ENCODE assay signal across 21 cellular contexts in the genomic region with DNA sequence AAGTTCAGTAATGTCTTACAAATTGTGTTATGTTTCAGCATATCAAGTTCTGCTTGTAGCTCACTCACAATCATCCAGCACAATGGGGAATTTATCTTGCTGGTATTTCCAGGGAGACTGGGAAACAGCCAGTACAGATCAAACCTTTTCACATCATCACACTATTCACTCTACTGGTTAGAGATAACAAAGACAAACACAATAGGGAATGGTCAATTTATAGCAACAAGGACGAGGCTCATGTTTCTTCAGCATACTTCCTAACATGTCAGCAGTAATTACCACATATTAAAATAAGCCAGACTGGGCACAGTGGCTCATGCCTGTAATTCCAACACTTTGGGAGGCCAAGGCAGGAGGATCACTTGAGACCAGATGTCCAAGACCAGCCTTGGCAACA. TPM values are rescaled to one million over a fixed set of nuclear protein-coding genes. Genes with fewer than 3 reads are reported as not detected.
A peak's percentile ranks its signal among the peaks of the same experiment; 100 is the strongest.
DNase-seq lines count a peak whose midpoint lies in the region; ATAC-seq and TF ChIP-seq lines count a peak whose summit lies in the region.
"Had no signal": no experiment of that assay in that cellular context is flagged by ENCODE, and none has a peak within 500 bp of the region (broad histone marks: within the 10 kb centered on the region; RNA-seq: fewer than 3 reads in every experiment).

No MANE protein-coding gene starts in this region.

- H3F3A ChIP-seq in GM23338 (replicated peaks; ENCODE audit: low read depth) (no peaks in the 10 kb centered on the region), MM.1S (ENCODE audit: insufficient read depth, low read length) (no peaks in the 10 kb centered on the region)

- H3K4me2 ChIP-seq in GM23338 (no peak overlapping the region), osteoblast (ENCODE audit: insufficient read depth, low read length) (no peak overlapping the region), MM.1S (ENCODE audit: low read depth, low read length) (no peak overlapping the region)

- H3K27ac ChIP-seq in GM23338 (ENCODE audit: low read depth) (no peak overlapping the region), endodermal cell (ENCODE audit: low read depth, low read length) (no peak overlapping the region), osteoblast (ENCODE audit: low read depth, low read length) (no peak overlapping the region), MM.1S (ENCODE audit: low read length) (no peak overlapping the region)
- H3K27ac ChIP-seq: SJSA1 had no signal

- no peak for TF ChIP-seq CTCF in GM23338 (conservative IDR thresholded peaks at IDR 0.05; ENCODE audit: low read depth in 2 of 2)
- no peak for TF ChIP-seq CTCF in endodermal cell (conservative IDR thresholded peaks at IDR 0.05)
- no peak for TF ChIP-seq CTCF in osteoblast (IDR thresholded peaks at IDR 0.05; ENCODE audit: extremely low read depth, low read depth, low read length)
- no peak for TF ChIP-seq CTCF in MM.1S (IDR thresholded peaks at IDR 0.05; ENCODE audit: low read length)

- WGBS in endodermal cell (ENCODE audit: insufficient coverage in 1 of 2, insufficient read length in 1 of 2), 2 experiments = 61 to 100% methylated on average over 1 of the region's 1 CpG

- H3K9me3 Mint-ChIP-seq in GM23338 (peaks cover 4% of the 10 kb centered on the region; the same call in 2 of the 3 replicates), endodermal cell (peaks cover 10% of the 10 kb centered on the region)
- H3K9me3 Mint-ChIP-seq: CD4-positive, CD25-positive, alpha-beta regulatory T cell had no signal

- H3K27me3 ChIP-seq in GM23338 (ENCODE audit: insufficient read depth) (no peaks in the 10 kb centered on the region), endodermal cell (ENCODE audit: control insufficient read depth, insufficient read depth, low read length, poor library complexity, severe bottlenecking) (no peaks in the 10 kb centered on the region), osteoblast (ENCODE audit: insufficient read depth, low read length) (no peaks in the 10 kb centered on the region), MM.1S (replicated peaks; ENCODE audit: insufficient read depth, low read length) (no peaks in the 10 kb centered on the region)
- H3K27me3 ChIP-seq: MG63, SJSA1 had no signal

- H3K27ac Mint-ChIP-seq in GM23338 (no peak overlapping the region), endodermal cell (peak overlapping the region; percentile 18)
- H3K27ac Mint-ChIP-seq: CD4-positive, CD25-positive, alpha-beta regulatory T cell had no signal

- H2AFZ ChIP-seq in GM23338 = peak overlapping the region; percentile 10; the same call in 1 of the 2 replicates
- H2AFZ ChIP-seq in osteoblast (ENCODE audit: low read length) = peak overlapping the region; percentile 17
- no peak overlapping the region for H2AFZ ChIP-seq in MM.1S (ENCODE audit: low read length)

- ATAC-seq in GM23338 (no peak), GM21390 (IDR thresholded peaks at IDR 0.05; ENCODE audit: unreplicated experiment) (no peak)
- ATAC-seq: HCT116, Right ventricle myocardium inferior had no signal

- H3K4me1 ChIP-seq in GM23338 (ENCODE audit: insufficient read depth) (no peaks in the 10 kb centered on the region), endodermal cell (ENCODE audit: control insufficient read depth, insufficient read depth, low read length) (peaks cover 28% of the 10 kb centered on the region), osteoblast (ENCODE audit: insufficient read depth, low read length) (peaks cover 33% of the 10 kb centered on the region), MM.1S (ENCODE audit: low read length) (no peaks in the 10 kb centered on the region)

- H3K4me3 ChIP-seq in GM23338 = no peak overlapping the region
- H3K4me3 ChIP-seq in endodermal cell (ENCODE audit: low read length) = no peak overlapping the region
- no peak overlapping the region for H3K4me3 ChIP-seq in osteoblast (ENCODE audit: insufficient read depth, low read length)
- H3K4me3 ChIP-seq in MM.1S (ENCODE audit: low read length) = no peak overlapping the region
- H3K4me3 ChIP-seq: MG63, SJSA1 had no signal

- H3K9me2 ChIP-seq in GM23338 (ENCODE audit: insufficient read depth) = peaks cover 11% of the 10 kb centered on the region
- no peaks in the 10 kb centered on the region for H3K9me2 ChIP-seq in MM.1S (replicated peaks; ENCODE audit: insufficient read depth, low read length)

- H3K36me3 Mint-ChIP-seq in GM23338 (ENCODE audit: low read depth) (peaks cover under 1% of the 10 kb centered on the region; the same call in 1 of the 3 replicates), endodermal cell (ENCODE audit: low read depth) (no peaks in the 10 kb centered on the region)
- H3K36me3 Mint-ChIP-seq: CD4-positive, CD25-positive, alpha-beta regulatory T cell had no signal

- H3K4me3 Mint-ChIP-seq in GM23338 (no peak overlapping the region), endodermal cell (no peak overlapping the region)
- H3K4me3 Mint-ChIP-seq: CD4-positive, CD25-positive, alpha-beta regulatory T cell had no signal

- H3K27me3 Mint-ChIP-seq in GM23338 (ENCODE audit: insufficient read depth, low read depth, poor library complexity) = no peaks in the 10 kb centered on the region
- H3K27me3 Mint-ChIP-seq in endodermal cell (ENCODE audit: insufficient read depth) = no peaks in the 10 kb centered on the region

- no peaks in the 10 kb centered on the region for H3K79me2 ChIP-seq in GM23338 (replicated peaks; ENCODE audit: insufficient read depth)
- no peaks in the 10 kb centered on the region for H3K79me2 ChIP-seq in osteoblast (ENCODE audit: insufficient read depth, low read length)
- no peaks in the 10 kb centered on the region for H3K79me2 ChIP-seq in MM.1S (ENCODE audit: low read length)

- H3K4me1 Mint-ChIP-seq in GM23338 = no peaks in the 10 kb centered on the region; the same call in 2 of the 3 replicates
- peaks cover 43% of the 10 kb centered on the region for H3K4me1 Mint-ChIP-seq in endodermal cell
- H3K4me1 Mint-ChIP-seq: CD4-positive, CD25-positive, alpha-beta regulatory T cell had no signal

- H3K36me3 ChIP-seq in GM23338 (ENCODE audit: insufficient read depth) (no peaks in the 10 kb centered on the region), endodermal cell (ENCODE audit: control insufficient read depth, insufficient read depth, low read length) (no peaks in the 10 kb centered on the region), osteoblast (ENCODE audit: insufficient read depth, low read length) (no peaks in the 10 kb centered on the region), MM.1S (replicated peaks; ENCODE audit: insufficient read depth, low read length) (no peaks in the 10 kb centered on the region)
- H3K36me3 ChIP-seq: MG63, SJSA1 had no signal

- DNase-seq in GM23338 (ENCODE audit: low spot score) (no peak), NCI-H146 (lab: John Stamatoyannopoulos, UW) (peak; percentile 69), endodermal cell (no peak), osteoblast (ENCODE audit: insufficient read length, low spot score, missing footprints) (no peak), MM.1S (no peak), islet precursor cell (no peak)
- DNase-seq: CD4-positive, CD25-positive, alpha-beta regulatory T cell; DND-41; GOT3; MG63; NCI-H1048; NCI-H1417 treated with DMSO at 0.1 percent for 48 hours; NCI-H2029; NCI-H2227 treated with DMSO at 0.1 percent for 48 hours; NCI-H510A treated with DMSO at 0.1 percent for 48 hours had no signal

- H3K9me3 ChIP-seq in endodermal cell (ENCODE audit: control insufficient read depth, low read length) = peaks cover 9% of the 10 kb centered on the region
- H3K9me3 ChIP-seq in osteoblast (ENCODE audit: low read depth, low read length) = no peaks in the 10 kb centered on the region
- no peaks in the 10 kb centered on the region for H3K9me3 ChIP-seq in MM.1S (replicated peaks; ENCODE audit: insufficient read depth, low read length)
- H3K9me3 ChIP-seq: SJSA1 had no signal

- H4K20me1 ChIP-seq in GM23338 (replicated peaks; ENCODE audit: insufficient read depth) (no peaks in the 10 kb centered on the region), osteoblast (ENCODE audit: insufficient read depth, low read length) (no peaks in the 10 kb centered on the region), MM.1S (ENCODE audit: insufficient read depth, low read length) (no peaks in the 10 kb centered on the region)

- H3K9ac ChIP-seq in endodermal cell (ENCODE audit: extremely low read depth, low read length, poor library complexity, severe bottlenecking) = no peak overlapping the region
- no peak overlapping the region for H3K9ac ChIP-seq in MM.1S (ENCODE audit: low read length)

TF ChIP-seq in GM23338, 12 proteins besides CTCF, POLR2A, EP300 and RAD21 (continues in another document):
- TF ChIP-seq, protein P1, sequence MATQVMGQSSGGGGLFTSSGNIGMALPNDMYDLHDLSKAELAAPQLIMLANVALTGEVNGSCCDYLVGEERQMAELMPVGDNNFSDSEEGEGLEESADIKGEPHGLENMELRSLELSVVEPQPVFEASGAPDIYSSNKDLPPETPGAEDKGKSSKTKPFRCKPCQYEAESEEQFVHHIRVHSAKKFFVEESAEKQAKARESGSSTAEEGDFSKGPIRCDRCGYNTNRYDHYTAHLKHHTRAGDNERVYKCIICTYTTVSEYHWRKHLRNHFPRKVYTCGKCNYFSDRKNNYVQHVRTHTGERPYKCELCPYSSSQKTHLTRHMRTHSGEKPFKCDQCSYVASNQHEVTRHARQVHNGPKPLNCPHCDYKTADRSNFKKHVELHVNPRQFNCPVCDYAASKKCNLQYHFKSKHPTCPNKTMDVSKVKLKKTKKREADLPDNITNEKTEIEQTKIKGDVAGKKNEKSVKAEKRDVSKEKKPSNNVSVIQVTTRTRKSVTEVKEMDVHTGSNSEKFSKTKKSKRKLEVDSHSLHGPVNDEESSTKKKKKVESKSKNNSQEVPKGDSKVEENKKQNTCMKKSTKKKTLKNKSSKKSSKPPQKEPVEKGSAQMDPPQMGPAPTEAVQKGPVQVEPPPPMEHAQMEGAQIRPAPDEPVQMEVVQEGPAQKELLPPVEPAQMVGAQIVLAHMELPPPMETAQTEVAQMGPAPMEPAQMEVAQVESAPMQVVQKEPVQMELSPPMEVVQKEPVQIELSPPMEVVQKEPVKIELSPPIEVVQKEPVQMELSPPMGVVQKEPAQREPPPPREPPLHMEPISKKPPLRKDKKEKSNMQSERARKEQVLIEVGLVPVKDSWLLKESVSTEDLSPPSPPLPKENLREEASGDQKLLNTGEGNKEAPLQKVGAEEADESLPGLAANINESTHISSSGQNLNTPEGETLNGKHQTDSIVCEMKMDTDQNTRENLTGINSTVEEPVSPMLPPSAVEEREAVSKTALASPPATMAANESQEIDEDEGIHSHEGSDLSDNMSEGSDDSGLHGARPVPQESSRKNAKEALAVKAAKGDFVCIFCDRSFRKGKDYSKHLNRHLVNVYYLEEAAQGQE (IDR thresholded peaks at IDR 0.05; ENCODE audit: unreplicated experiment) = no peak

RNA-seq across cellular contexts. Expression of a gene that starts 38.3 kb away (rescaled TPM):
- total RNA-seq in GM23338 (2014; rRNA removed; shearing (Covaris generic)) = 131 and 164 TPM in 2 replicates
- 791 and 920 TPM in 2 replicates for polyA plus RNA-seq in GM23338 (2016; fragmentation: Nextera tagmentation; extraction: Ambion mirVana)
- total RNA-seq in endodermal cell = 100 to 1,000 TPM; 335 to 356 TPM
- polyA plus RNA-seq in endodermal cell (2013, experiment 1 of 2) = 358 TPM
- polyA plus RNA-seq in endodermal cell (2013, experiment 2 of 2) = 283 TPM
- total RNA-seq in osteoblast = 144 and 197 TPM in 2 replicates

RNA-seq across cellular contexts. Expression of a gene that starts 57.3 kb away (rescaled TPM):
- total RNA-seq in GM23338 (2014; rRNA removed; shearing (Covaris generic)) = not detected in 2 replicates
- 0.40 and 1.6 TPM in 2 replicates for polyA plus RNA-seq in GM23338 (2016; fragmentation: Nextera tagmentation; extraction: Ambion mirVana)
- under 1 TPM; 0.64 to 0.88 TPM for total RNA-seq in endodermal cell
- not detected for polyA plus RNA-seq in endodermal cell (2013, experiment 1 of 2)
- polyA plus RNA-seq in endodermal cell (2013, experiment 2 of 2) = not detected
- 37.4 and 52.8 TPM in 2 replicates for total RNA-seq in osteoblast
- total RNA-seq: CD4-positive, CD25-positive, alpha-beta regulatory T cell; G401; LHCN-M2 had no signal
- polyA plus RNA-seq: CD4-positive, CD25-positive, alpha-beta regulatory T cell had no signal

Comparison
In these comparisons a context has a peak if more than half of its experiments do, and no peak if none do; other contexts are left out.
1. RNA of a gene that starts 57.3 kb away (total RNA-seq): 37.4 to 52.8 TPM in osteoblast; 0.64 to 0.88 TPM in endodermal cell and not detected in GM23338; every median in the first group is over 10 times any median in the second.